Comparison of ENCODE assay signal across 8 cellular contexts in the genomic region with DNA sequence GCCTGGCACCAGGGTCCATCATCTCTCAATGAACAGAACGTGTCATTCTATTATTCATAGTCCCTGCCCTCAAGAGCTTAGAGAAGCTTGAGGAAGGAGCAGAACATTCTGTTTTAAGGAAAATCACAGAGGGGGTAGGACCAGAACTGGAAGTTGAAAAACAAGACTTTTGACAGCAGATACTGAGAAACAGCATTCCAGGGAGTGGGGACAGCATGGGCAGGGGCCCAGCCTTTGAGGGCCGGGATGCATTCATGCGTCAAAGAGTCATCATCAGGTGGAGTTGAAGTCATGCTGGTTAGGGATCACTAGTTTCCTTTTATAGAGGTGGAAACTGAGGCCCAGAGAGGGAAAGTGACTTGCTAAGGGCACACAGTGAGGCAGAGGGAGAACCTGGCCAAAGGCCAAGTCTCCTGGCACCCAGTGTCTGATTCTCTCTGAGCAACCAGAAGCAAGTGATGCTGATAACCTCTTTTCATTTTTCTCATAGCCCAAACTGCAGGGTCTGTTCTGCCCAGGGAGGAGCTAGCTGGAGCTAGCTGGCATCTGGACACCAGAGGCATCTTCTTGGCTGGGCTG. TPM values are rescaled to one million over a fixed set of nuclear protein-coding genes. Genes with fewer than 3 reads are reported as not detected.
A peak's percentile ranks its signal among the peaks of the same experiment; 100 is the strongest.
DNase-seq lines count a peak whose midpoint lies in the region; ATAC-seq and TF ChIP-seq lines count a peak whose summit lies in the region.

No MANE protein-coding gene starts in this region.

- H3K4me3 Mint-ChIP-seq in central memory CD8-positive, alpha-beta T cell: peak overlapping the region; percentile 75
- H3K4me3 Mint-ChIP-seq in neural crest cell: peak overlapping the region; percentile 88

- no peak for DNase-seq in central memory CD8-positive, alpha-beta T cell (ENCODE audit: low spot score in 2 of 2)
- DNase-seq in neural crest cell (ENCODE audit: low read depth, low spot score) (no peak), GM13976 (ENCODE audit: low spot score) (no peak), NCI-H774 (lab: John Stamatoyannopoulos, UW) (no peak)

- H3K4me1 ChIP-seq in HEK293 (ENCODE audit: control insufficient read depth, insufficient read depth, low read length): peaks cover 11% of the 10 kb centered on the region; the same call in 1 of the 2 replicates

- H3K4me1 Mint-ChIP-seq in central memory CD8-positive, alpha-beta T cell: peaks cover 20% of the 10 kb centered on the region
- H3K4me1 Mint-ChIP-seq in neural crest cell: peaks cover 27% of the 10 kb centered on the region

- H3K27ac Mint-ChIP-seq in central memory CD8-positive, alpha-beta T cell (ENCODE audit: low read depth): peak overlapping the region; percentile 76
- no peak overlapping the region for H3K27ac Mint-ChIP-seq in neural crest cell (ENCODE audit: unreplicated experiment)

- in situ Hi-C loops in GM13976 (cut with MboI; ENCODE audit: low sequenced_read_pairs, unreplicated experiment): no loop called here

- H3K27ac ChIP-seq in C4-2B (peak overlapping the region; percentile 98), HEK293 (ENCODE audit: extremely low read depth, low read depth, low read length) (no peak overlapping the region)

- H3K36me3 ChIP-seq in HEK293 (ENCODE audit: control insufficient read depth in 2 of 2, insufficient read depth in 1 of 2, low read length in 2 of 2): no peaks in the 10 kb centered on the region

- H3K9me3 ChIP-seq in HEK293 (ENCODE audit: control insufficient read depth, insufficient read depth, low read depth, low read length): no peaks in the 10 kb centered on the region

- H3K9me3 Mint-ChIP-seq in central memory CD8-positive, alpha-beta T cell: no peaks in the 10 kb centered on the region
- no peaks in the 10 kb centered on the region for H3K9me3 Mint-ChIP-seq in neural crest cell

- ATAC-seq in central memory CD8-positive, alpha-beta T cell (replicated peaks; ENCODE audit: extremely low read depth, poor library complexity, severe bottlenecking): no peak
- no peak for ATAC-seq in HG03354 (IDR thresholded peaks at IDR 0.05; ENCODE audit: poor library complexity, severe bottlenecking, unreplicated experiment)
- no peak for ATAC-seq in GM18870 (IDR thresholded peaks at IDR 0.05; ENCODE audit: unreplicated experiment)

- POLR2A ChIA-PET in HEK293 (lab: Yijun Ruan, JAX): interaction anchor here (1.0 kb wide), 1 partner anchor 8 kb away, joined by 3 read pairs; no protein-coding TSS in a partner anchor

- no peak overlapping the region for H3K4me3 ChIP-seq in HEK293 (ENCODE audit: low read depth, low read length)

- CTCF ChIA-PET in HEK293 (lab: Yijun Ruan, JAX): interaction anchor here (0.6 to 2.5 kb wide), 6 partner anchors 8 to 171 kb away, joined by 3 to 8 read pairs (median 5); no protein-coding TSS in a partner anchor

- no peaks in the 10 kb centered on the region for H3K27me3 Mint-ChIP-seq in central memory CD8-positive, alpha-beta T cell
- H3K27me3 Mint-ChIP-seq in neural crest cell (ENCODE audit: low read depth): no peaks in the 10 kb centered on the region

- no peaks in the 10 kb centered on the region for H3K36me3 Mint-ChIP-seq in central memory CD8-positive, alpha-beta T cell (ENCODE audit: insufficient read depth)
- H3K36me3 Mint-ChIP-seq in neural crest cell (ENCODE audit: low read depth): no peaks in the 10 kb centered on the region

- TF ChIP-seq CTCF in C4-2B (conservative IDR thresholded peaks at IDR 0.05): no peak
- TF ChIP-seq CTCF in HEK293 (tag by site-specific recombination; IDR thresholded peaks at IDR 0.05): no peak
- TF ChIP-seq CTCF in neural crest cell (conservative IDR thresholded peaks at IDR 0.05): no peak
- TF ChIP-seq CTCF in GM13976 (IDR thresholded peaks at IDR 0.05; ENCODE audit: borderline replicate concordance, control extremely low read depth, extremely low read depth, insufficient read depth, missing control alignments): no peak

TF ChIP-seq in HEK293, 187 proteins besides CTCF, POLR2A, EP300 and RAD21:
- TF ChIP-seq ZNF768 (tag by site-specific recombination; IDR thresholded peaks at IDR 0.05) (0 out of 2 replicates have a peak, but pooled peaks have one; percentile 28), ZNF10 (tag by site-specific recombination; IDR thresholded peaks at IDR 0.05) (0 out of 2 replicates have a peak, but pooled peaks have one; percentile 28), KLF10 (tag by site-specific recombination; IDR thresholded peaks at IDR 0.05) (no peak), SALL2 (tag by site-specific recombination; IDR thresholded peaks at IDR 0.05; ENCODE audit: borderline replicate concordance) (no peak), MEIS1 (CRISPR knock-in tag; IDR thresholded peaks at IDR 0.05; ENCODE audit: borderline replicate concordance) (no peak)

RNA-seq across cellular contexts. Expression of gene STXBP1, which starts 41.5 kb away (rescaled TPM):
- total RNA-seq in neural crest cell: 53.3 and 56.1 TPM in 2 replicates
